18 cellular contexts compared by ENCODE assay signal in the genomic region with DNA sequence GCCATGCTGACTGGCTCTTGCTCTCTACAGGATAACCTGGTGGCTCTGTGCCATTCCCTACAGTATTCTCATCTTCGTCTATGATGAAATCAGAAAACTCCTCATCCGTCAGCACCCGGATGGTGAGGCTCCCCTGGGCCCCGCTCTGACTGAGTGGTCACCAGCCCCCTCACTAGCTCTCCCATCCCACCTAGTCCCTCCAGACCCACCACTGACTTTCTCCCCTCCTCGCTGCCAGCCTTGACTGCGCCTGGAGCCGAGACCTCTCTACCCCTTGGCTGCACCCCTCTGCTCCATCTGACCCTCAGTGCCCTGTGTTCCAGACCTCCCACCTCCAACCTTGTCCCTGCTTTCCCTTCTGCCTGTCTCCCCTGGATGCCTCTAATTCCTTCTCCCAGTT. TPM values are rescaled to one million over a fixed set of nuclear protein-coding genes. Genes with fewer than 3 reads are reported as not detected.
DNase-seq lines count a peak whose midpoint lies in the region; ATAC-seq and TF ChIP-seq lines count a peak whose summit lies in the region.
"Had no signal": no experiment of that assay in that cellular context is flagged by ENCODE, and none has a peak within 500 bp of the region (broad histone marks: within the 10 kb centered on the region; RNA-seq: fewer than 3 reads in every experiment).

No MANE protein-coding gene starts in this region.

- H2BK20ac ChIP-seq in IMR-90 (ENCODE audit: low read depth, low read length): no peak overlapping the region

- H3K23ac ChIP-seq in IMR-90 (ENCODE audit: low read depth, low read length) (no peak overlapping the region), neuronal stem cell (ENCODE audit: low read depth, low read length, poor library complexity) (peak overlapping the region; percentile 17)

- intact Hi-C loops in IMR-90 (cut with micrococcal nuclease): no loop called here

- H3K4me3 Mint-ChIP-seq in endodermal cell: no peak overlapping the region
- H3K4me3 Mint-ChIP-seq: CD14-positive monocyte; CD8-positive, alpha-beta memory T cell had no signal

- BruUV-seq in IMR-90 (replicated peaks; lab: Mats Ljungman, UMichigan): no TSS peak

- no peak overlapping the region for H3K4me2 ChIP-seq in IMR-90 (ENCODE audit: low read depth, low read length)
- no peak overlapping the region for H3K4me2 ChIP-seq in neuronal stem cell (ENCODE audit: insufficient read depth, low read length, poor library complexity, severe bottlenecking)

- H3K27me3 Mint-ChIP-seq in endodermal cell (ENCODE audit: insufficient read depth): peaks cover 3% of the 10 kb centered on the region

- in situ Hi-C loops in IMR-90 (cut with MboI; ENCODE audit: low sequenced_read_pairs): loop anchor here (25.0 kb wide), 1 partner anchor 426 kb away; no protein-coding TSS in a partner anchor
- in situ Hi-C loops in KBM-7 (cut with MboI; ENCODE audit: low pct_unique_long_range_greater_than_20kb, low sequenced_read_pairs): no loop called here

- H2BK5ac ChIP-seq in IMR-90 (ENCODE audit: low read depth, low read length, poor library complexity, severe bottlenecking) (no peak overlapping the region), neuronal stem cell (ENCODE audit: low read length) (no peak overlapping the region)

- no peak for TF ChIP-seq RAD21 in IMR-90 (IDR thresholded peaks at IDR 0.05; ENCODE audit: low read length)

- H3K9me3 Mint-ChIP-seq in endodermal cell: no peaks in the 10 kb centered on the region
- H3K9me3 Mint-ChIP-seq: CD8-positive, alpha-beta memory T cell had no signal

- H2AFZ ChIP-seq in IMR-90 (replicated peaks; ENCODE audit: low read length, poor library complexity) (peak overlapping the region; percentile 32), neuronal stem cell (ENCODE audit: low read length) (no peak overlapping the region)
- H2AFZ ChIP-seq: GM23248 had no signal

- TF ChIP-seq POLR2A in IMR-90 (IDR thresholded peaks at IDR 0.05; ENCODE audit: low read depth, low read length): no peak

- POLR2A ChIA-PET in IMR-90 (lab: Charles Lee; ENCODE audit: unreplicated experiment): no interaction called here

- CTCF ChIA-PET in IMR-90 (lab: Yijun Ruan, JAX): interaction anchor here (0.6 to 1.3 kb wide), 2 partner anchors 33 to 365 kb away, joined by 3 read pairs; no protein-coding TSS in a partner anchor

- no peak overlapping the region for H2AK9ac ChIP-seq in IMR-90 (replicated peaks; ENCODE audit: low read depth, low read length, poor library complexity)

- H4K8ac ChIP-seq in IMR-90 (ENCODE audit: low read depth in 2 of 2, low read length in 2 of 2) (no peak overlapping the region), neuronal stem cell (ENCODE audit: low read depth, low read length) (no peak overlapping the region)

- ATAC-seq in IMR-90 (ENCODE audit: low read depth): no peak
- ATAC-seq: GM12878 had no signal

- H3K9me3 ChIP-seq in IMR-90 (ENCODE audit: control insufficient read depth, insufficient read depth, low read length): no peaks in the 10 kb centered on the region
- no peaks in the 10 kb centered on the region for H3K9me3 ChIP-seq in endodermal cell (ENCODE audit: control insufficient read depth, low read length)
- no peaks in the 10 kb centered on the region for H3K9me3 ChIP-seq in neuronal stem cell (replicated peaks in 1 of 2; ENCODE audit: control insufficient read depth in 2 of 2, insufficient read depth in 1 of 2, low read depth in 1 of 2, low read length in 2 of 2)
- H3K9me3 ChIP-seq: Caco-2 had no signal

- WGBS in IMR-90 (ENCODE audit: extremely low coverage in 2 of 2, insufficient read length in 1 of 2), 2 experiments: 87% methylated on average over 4 of the region's 7 CpGs; no CpG with 5 or more reads in 1 of the 2 experiments
- 94% methylated on average over 7 of the region's 7 CpGs for WGBS in endodermal cell (ENCODE audit: insufficient coverage in 1 of 2, insufficient read length in 1 of 2), 2 experiments
- no CpG with 5 or more reads among the region's 7 CpGs for WGBS in neuronal stem cell (ENCODE audit: extremely low coverage in 2 of 2, insufficient read length in 2 of 2, insufficient replicate concordance in 1 of 2), 2 donors

- H3K27me3 ChIP-seq in IMR-90 (ENCODE audit: control insufficient read depth, insufficient read depth, low read length) (peaks cover 20% of the 10 kb centered on the region), endodermal cell (ENCODE audit: control insufficient read depth, insufficient read depth, low read length, poor library complexity, severe bottlenecking) (no peaks in the 10 kb centered on the region), neuronal stem cell (ENCODE audit: control insufficient read depth in 3 of 3, insufficient read depth in 3 of 3, low read depth in 1 of 3, low read length in 3 of 3) (no peaks in the 10 kb centered on the region)

- H3K27ac Mint-ChIP-seq in endodermal cell: no peak overlapping the region

- H2AK5ac ChIP-seq in IMR-90 (ENCODE audit: low read depth, low read length) (no peak overlapping the region), neuronal stem cell (ENCODE audit: low read depth, low read length) (no peak overlapping the region)

- no peaks in the 10 kb centered on the region for H3K36me3 Mint-ChIP-seq in endodermal cell (ENCODE audit: low read depth)
- H3K36me3 Mint-ChIP-seq: CD14-positive monocyte; CD8-positive, alpha-beta memory T cell had no signal

- H3K27ac ChIP-seq in IMR-90 (ENCODE audit: insufficient read depth, low read length) (no peak overlapping the region), endodermal cell (ENCODE audit: low read depth, low read length) (peak overlapping the region; percentile 1), neuronal stem cell (replicated peaks; ENCODE audit: low read length) (no peak overlapping the region)
- H3K27ac ChIP-seq: 22Rv1, GM23248 had no signal

- H3K56ac ChIP-seq in IMR-90 (ENCODE audit: extremely low read depth, insufficient read depth, low read length): no peak overlapping the region

- H3K9ac ChIP-seq in IMR-90 (ENCODE audit: low read depth, low read length): no peak overlapping the region
- H3K9ac ChIP-seq in endodermal cell (ENCODE audit: extremely low read depth, low read length, poor library complexity, severe bottlenecking): no peak overlapping the region
- no peak overlapping the region for H3K9ac ChIP-seq in neuronal stem cell (ENCODE audit: low read depth, low read length, poor library complexity)
- H3K9ac ChIP-seq: GM23248 had no signal

- DNase-seq in DMS53 (lab: John Stamatoyannopoulos, UW) (peak; percentile 14), DMS53 treated with DMSO at 0.1 percent for 48 hours (lab: John Stamatoyannopoulos, UW; ENCODE audit: unreplicated experiment) (no peak), IMR-90 (no peak), endodermal cell (no peak), neuronal stem cell (ENCODE audit: low spot score) (no peak), KBM-7 (no peak), NCI-H128 (lab: John Stamatoyannopoulos, UW; ENCODE audit: unreplicated experiment) (no peak)
- no peak for DNase-seq in central memory CD4-positive, alpha-beta T cell
- DNase-seq: Caco-2; CD8-positive, alpha-beta memory T cell; GM23248; H7 had no signal

- dilution Hi-C loops in IMR-90 (cut with HindIII; ENCODE audit: low sequenced_read_pairs, unreplicated experiment): no loop called here

- H3K4me1 ChIP-seq in IMR-90 (ENCODE audit: control insufficient read depth, insufficient read depth, low read length) (peaks cover 1% of the 10 kb centered on the region; the same call in 1 of the 2 replicates), endodermal cell (ENCODE audit: control insufficient read depth, insufficient read depth, low read length) (no peaks in the 10 kb centered on the region), neuronal stem cell (ENCODE audit: control insufficient read depth in 2 of 2, insufficient read depth in 1 of 2, low read depth in 1 of 2, low read length in 2 of 2) (peaks cover 7 to 8% of the 10 kb centered on the region in 2 donors)
- H3K4me1 ChIP-seq: Caco-2 had no signal

- no peak overlapping the region for H2BK120ac ChIP-seq in IMR-90 (ENCODE audit: low read depth, low read length)
- no peak overlapping the region for H2BK120ac ChIP-seq in neuronal stem cell (ENCODE audit: low read depth, low read length)

- H2BK15ac ChIP-seq in IMR-90 (ENCODE audit: low read depth, low read length) (no peak overlapping the region), neuronal stem cell (ENCODE audit: low read length) (peak overlapping the region; percentile 45)

- H3K36me3 ChIP-seq in IMR-90 (ENCODE audit: control insufficient read depth, insufficient read depth, low read length) (no peaks in the 10 kb centered on the region), endodermal cell (ENCODE audit: control insufficient read depth, insufficient read depth, low read length) (no peaks in the 10 kb centered on the region), neuronal stem cell (replicated peaks in 1 of 2; ENCODE audit: control insufficient read depth in 2 of 2, insufficient read depth in 2 of 2, low read length in 2 of 2) (no peaks in the 10 kb centered on the region)

- H4K91ac ChIP-seq in IMR-90 (ENCODE audit: insufficient read depth, low read depth, low read length): no peak overlapping the region
- H4K91ac ChIP-seq in neuronal stem cell (ENCODE audit: low read depth, low read length, poor library complexity): no peak overlapping the region

- no peaks in the 10 kb centered on the region for H4K20me1 ChIP-seq in IMR-90 (ENCODE audit: insufficient read depth, low read length)

- H3K4me3 ChIP-seq in IMR-90 (ENCODE audit: insufficient read depth, low read depth, low read length): no peak overlapping the region
- no peak overlapping the region for H3K4me3 ChIP-seq in endodermal cell (ENCODE audit: low read length)
- no peak overlapping the region for H3K4me3 ChIP-seq in neuronal stem cell (ENCODE audit: low read length in 2 of 2)
- H3K4me3 ChIP-seq: GM12878, GM23248 had no signal

- TF ChIP-seq CTCF in IMR-90 (conservative IDR thresholded peaks at IDR 0.05; ENCODE audit: low read depth, low read length) (no peak), endodermal cell (conservative IDR thresholded peaks at IDR 0.05) (no peak)

- H3K4me1 Mint-ChIP-seq in endodermal cell: peaks cover 7% of the 10 kb centered on the region
- H3K4me1 Mint-ChIP-seq: CD14-positive monocyte; CD8-positive, alpha-beta memory T cell had no signal

- H3K14ac ChIP-seq in IMR-90 (replicated peaks; ENCODE audit: low read depth, low read length): no peak overlapping the region
- H3K14ac ChIP-seq in neuronal stem cell (ENCODE audit: low read length): no peak overlapping the region

- H4K5ac ChIP-seq in IMR-90 (ENCODE audit: low read depth, low read length): no peak overlapping the region

- 0 out of 2 replicates have a peak, but pooled peaks cover 7% of the 10 kb centered on the region for H3K9me1 ChIP-seq in IMR-90 (ENCODE audit: insufficient read depth, low read length)

- no peak overlapping the region for H3K18ac ChIP-seq in IMR-90 (ENCODE audit: low read depth, low read length)
- H3K18ac ChIP-seq in neuronal stem cell (ENCODE audit: low read length): no peak overlapping the region

- H3K4ac ChIP-seq in IMR-90 (ENCODE audit: low read depth, low read length) (no peak overlapping the region), neuronal stem cell (ENCODE audit: low read length) (no peak overlapping the region)

- H3K79me1 ChIP-seq in IMR-90 (ENCODE audit: low read depth in 1 of 2, low read length in 2 of 2) (no peaks in the 10 kb centered on the region), neuronal stem cell (ENCODE audit: low read depth, low read length) (no peaks in the 10 kb centered on the region)

- H2BK12ac ChIP-seq in neuronal stem cell (ENCODE audit: low read length): no peak overlapping the region

RNA-seq across cellular contexts. Expression of a gene that starts 4.1 kb away (rescaled TPM):
- total RNA-seq in IMR-90 (2012; rRNA removed) (0.18 TPM in 1 of 2 replicates, not detected in the other), endodermal cell (under 1 TPM; 0.29 to 0.77 TPM)
- 0.10 and 0.21 TPM in 2 replicates for polyA plus RNA-seq in IMR-90 (2012; rRNA removed)
- 0.09 and 0.14 TPM in 2 replicates for polyA plus RNA-seq in IMR-90 (2012; cell fraction: cytosol; rRNA removed)
- polyA plus RNA-seq in IMR-90 (2012; cell fraction: nucleus; rRNA removed; ENCODE audit: low replicate concordance): 0.07 TPM in 1 of 2 replicates, not detected in the other
- 0.96 TPM for polyA plus RNA-seq in endodermal cell (2013, experiment 1 of 2)
- 1.0 TPM for polyA plus RNA-seq in endodermal cell (2013, experiment 2 of 2)
- 0.47 TPM for polyA plus RNA-seq in neuronal stem cell (2013, experiment 1 of 2)
- 0.58 TPM for polyA plus RNA-seq in neuronal stem cell (2013, experiment 2 of 2)
- total RNA-seq: A673; Caco-2; CD8-positive, alpha-beta memory T cell; Daoy had no signal
- polyA plus RNA-seq: CD8-positive, alpha-beta memory T cell; GM23248 had no signal

RNA-seq across cellular contexts. Expression of a gene that starts 18.9 kb away (rescaled TPM):
- total RNA-seq in IMR-90 (2012; rRNA removed): 265 and 296 TPM in 2 replicates
- 710 and 754 TPM in 2 replicates for polyA plus RNA-seq in IMR-90 (2012; rRNA removed)
- polyA plus RNA-seq in IMR-90 (2012; cell fraction: cytosol; rRNA removed): 217 and 257 TPM in 2 replicates
- polyA plus RNA-seq in IMR-90 (2012; cell fraction: nucleus; rRNA removed; ENCODE audit: low replicate concordance): 129 and 289 TPM in 2 replicates
- 10 to 100 TPM; 55.9 to 56.3 TPM for total RNA-seq in endodermal cell
- 393 TPM for polyA plus RNA-seq in endodermal cell (2013, experiment 1 of 2)
- polyA plus RNA-seq in endodermal cell (2013, experiment 2 of 2): 402 TPM
- 162 TPM for polyA plus RNA-seq in neuronal stem cell (2013, experiment 1 of 2)
- 156 TPM for polyA plus RNA-seq in neuronal stem cell (2013, experiment 2 of 2)

RNA-seq across cellular contexts. Expression of a gene that starts 34.8 kb away (rescaled TPM):
- not detected in 2 replicates for total RNA-seq in IMR-90 (2012; rRNA removed)
- not detected in 2 replicates for polyA plus RNA-seq in IMR-90 (2012; rRNA removed)
- not detected in 2 replicates for polyA plus RNA-seq in IMR-90 (2012; cell fraction: cytosol; rRNA removed)
- polyA plus RNA-seq in IMR-90 (2012; cell fraction: nucleus; rRNA removed; ENCODE audit: low replicate concordance): not detected in 2 replicates
- total RNA-seq in endodermal cell: under 1 TPM; 0.55 to 0.75 TPM
- 0.85 TPM for polyA plus RNA-seq in endodermal cell (2013, experiment 1 of 2)
- polyA plus RNA-seq in endodermal cell (2013, experiment 2 of 2): 0.95 TPM
- polyA plus RNA-seq in neuronal stem cell (2013, experiment 1 of 2): 0.77 TPM
- polyA plus RNA-seq in neuronal stem cell (2013, experiment 2 of 2): 0.72 TPM
- total RNA-seq: A673; Caco-2; CD8-positive, alpha-beta memory T cell; Daoy; GM23248 had no signal
- polyA plus RNA-seq: BJ; CD8-positive, alpha-beta memory T cell; GM23248 had no signal
